ENCODE assay signal across 20 cellular contexts in the genomic region with DNA sequence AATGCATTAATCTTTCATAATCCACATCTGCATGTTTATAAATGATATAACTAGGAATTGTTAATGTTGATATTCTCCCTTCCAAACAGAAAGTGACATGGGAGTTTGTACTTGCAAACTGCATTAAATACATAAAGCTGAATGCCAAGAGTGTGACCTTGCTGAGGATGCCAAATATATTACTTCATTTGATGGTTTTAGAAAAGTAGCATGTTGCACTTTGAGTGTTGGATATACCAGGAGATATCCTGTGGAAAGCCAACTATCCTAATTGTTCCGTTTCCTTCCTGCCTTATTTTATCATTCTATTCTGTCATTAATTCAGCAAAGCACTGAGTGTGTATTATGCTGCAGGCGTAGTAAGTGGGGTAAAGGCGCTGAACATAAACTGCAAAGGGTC.
"Had no signal": no experiment of that assay in that cellular context is flagged by ENCODE, and none has a peak within 500 bp of the region (broad histone marks: within the 10 kb centered on the region; RNA-seq: fewer than 3 reads in every experiment).

No MANE protein-coding gene starts in this region.

- ATAC-seq: effector memory CD8-positive, alpha-beta T cell; foreskin keratinocyte had no signal

- DNase-seq: activated CD4-positive, alpha-beta T cell treated with anti-CD3 and anti-CD28 coated beads for 1 hour; activated naive CD8-positive, alpha-beta T cell treated with anti-CD3 and anti-CD28 coated beads for 36 hours; amniotic stem cell; effector memory CD8-positive, alpha-beta T cell; foreskin keratinocyte; kidney; left lung; mesendoderm; stimulated activated CD4-positive, alpha-beta T cell treated with anti-CD3 and anti-CD28 coated beads, Interleukin-15, amount 100 ng/mL, for 24 hours; stimulated activated CD4-positive, alpha-beta T cell treated with anti-CD3 and anti-CD28 coated beads, Interleukin-2, amount 100 ng/mL, for 48 hours; stomach; T-helper 2 cell; trophoblast cell had no signal

- FAIRE-seq: kidney had no signal

- H3K4me3 Mint-ChIP-seq: activated naive CD8-positive, alpha-beta T cell treated with anti-CD3 and anti-CD28 coated beads for 36 hours; activated T-helper 1 cell treated with anti-CD3 and anti-CD28 coated beads, Interleukin-12 subunit alpha, Interleukin-12 subunit beta, Interleukin-2, Interleukin-4 antibody, amounts not matched to agents 30 ng/mL and 10 ng/mL and 1 ng/mL, durations not matched to agents 14 hours and 24 hours and 36 hours; effector memory CD8-positive, alpha-beta T cell; neural crest cell had no signal

- H3K4me3 ChIP-seq: cardiac muscle cell, left lung, right atrium auricular region, skin epidermis, stomach had no signal

- H3K36me3 ChIP-seq: cardiac muscle cell, left lung, right atrium auricular region had no signal

- H3K27ac ChIP-seq: cardiac muscle cell, foreskin keratinocyte, right atrium auricular region, skin epidermis, stomach, VCaP had no signal

- H3K9me3 Mint-ChIP-seq: activated naive CD8-positive, alpha-beta T cell treated with anti-CD3 and anti-CD28 coated beads for 36 hours; activated T-helper 1 cell treated with anti-CD3 and anti-CD28 coated beads, Interleukin-12 subunit alpha, Interleukin-12 subunit beta, Interleukin-2, Interleukin-4 antibody, amounts not matched to agents 30 ng/mL and 10 ng/mL and 1 ng/mL, durations not matched to agents 14 hours and 24 hours and 36 hours; effector memory CD8-positive, alpha-beta T cell; neural crest cell had no signal

- H3K27me3 Mint-ChIP-seq: activated naive CD8-positive, alpha-beta T cell treated with anti-CD3 and anti-CD28 coated beads for 36 hours; effector memory CD8-positive, alpha-beta T cell; progenitor cell of endocrine pancreas had no signal

- H3K27me3 ChIP-seq: cardiac muscle cell, foreskin keratinocyte, left lung, right atrium auricular region, stomach had no signal

- H3K4me1 ChIP-seq: foreskin keratinocyte had no signal

- H3K27ac Mint-ChIP-seq: activated T-helper 1 cell treated with anti-CD3 and anti-CD28 coated beads, Interleukin-12 subunit alpha, Interleukin-12 subunit beta, Interleukin-2, Interleukin-4 antibody, amounts not matched to agents 30 ng/mL and 10 ng/mL and 1 ng/mL, durations not matched to agents 14 hours and 24 hours and 36 hours; progenitor cell of endocrine pancreas had no signal

- H3K9me3 ChIP-seq: left lung, right atrium auricular region, stomach had no signal
